ENCODE assay signal across 1 cellular context in genomic region chr11:65576867-65577755, GRCh38.
A peak's percentile ranks its signal among the peaks of the same experiment; 100 is the strongest.
TF ChIP-seq lines count a peak whose summit lies in the region.

No MANE protein-coding gene starts in this region.

TF ChIP-seq in K562, 482 proteins besides CTCF, POLR2A, EP300 and RAD21:
- TF ChIP-seq HMGXB4 (CRISPR knock-in tag; IDR thresholded peaks at IDR 0.05), result no peak
- TF ChIP-seq CEBPB (tag; IDR thresholded peaks at IDR 0.05), result no peak
- peak; percentile 54; the same call in 1 of the 2 replicates for TF ChIP-seq SP1 (CRISPR knock-in tag; IDR thresholded peaks at IDR 0.05)
- no peak for TF ChIP-seq MEF2D (tag; conservative IDR thresholded peaks at IDR 0.05; ENCODE audit: low read depth)
- no peak for TF ChIP-seq BCL6 (CRISPR knock-in tag; IDR thresholded peaks at IDR 0.05)
- TF ChIP-seq OTX1 (CRISPR knock-in tag; IDR thresholded peaks at IDR 0.05), result no peak
- TF ChIP-seq PHF20 (IDR thresholded peaks at IDR 0.05; ENCODE audit: partially characterized antibody), result no peak
- TF ChIP-seq SPI1 (IDR thresholded peaks at IDR 0.05; ENCODE audit: borderline replicate concordance, low read depth, low read length), result 0 out of 2 replicates have a peak, but pooled peaks have one; percentile 20
- TF ChIP-seq FOXP4 (CRISPR knock-in tag; IDR thresholded peaks at IDR 0.05; ENCODE audit: borderline replicate concordance), result 0 out of 2 replicates have a peak, but pooled peaks have one; percentile 10
- no peak for TF ChIP-seq PURB (CRISPR knock-in tag; IDR thresholded peaks at IDR 0.05; ENCODE audit: low read depth)
- peak; percentile 14 for TF ChIP-seq TAF1 (IDR thresholded peaks at IDR 0.05; ENCODE audit: control insufficient read depth, extremely low read depth, insufficient read depth, low read length, severe bottlenecking)
- TF ChIP-seq ZBTB43 (CRISPR knock-in tag; IDR thresholded peaks at IDR 0.05), result 0 out of 2 replicates have a peak, but pooled peaks have one; percentile 21
- peak; percentile 51 for TF ChIP-seq POLR2G (IDR thresholded peaks at IDR 0.05; ENCODE audit: low read depth, low read length)
- TF ChIP-seq ZC3H4 (CRISPR knock-in tag; IDR thresholded peaks at IDR 0.05; ENCODE audit: borderline replicate concordance), result 0 out of 2 replicates have a peak, but pooled peaks have one; percentile 66
- TF ChIP-seq FOXK1 (CRISPR knock-in tag; IDR thresholded peaks at IDR 0.05; ENCODE audit: borderline replicate concordance), result 0 out of 2 replicates have a peak, but pooled peaks have one; percentile 40
TF ChIP-seq in K562: peak in this region for 8.
